Comparison of ENCODE assay signal across 8 cellular contexts in genomic region chr19:27793128-27793643, GRCh38.
DNase-seq lines count a peak whose midpoint lies in the region; ATAC-seq and TF ChIP-seq lines count a peak whose summit lies in the region.

No MANE protein-coding gene starts in this region.

- H3K4me3 ChIP-seq in endodermal cell (ENCODE audit: low read length): peak overlapping the region; percentile 93
- peak overlapping the region; percentile 66 for H3K4me3 ChIP-seq in mucosa of descending colon

- H3K9ac ChIP-seq in endodermal cell (ENCODE audit: extremely low read depth, low read length, poor library complexity, severe bottlenecking): peak overlapping the region; percentile 61

- peak overlapping the region; percentile 78 for H3K27ac ChIP-seq in CD4-positive, alpha-beta T cell (ENCODE audit: low read depth, low read length)
- H3K27ac ChIP-seq in endodermal cell (ENCODE audit: low read depth, low read length): peak overlapping the region; percentile 81

- H3K27me3 Mint-ChIP-seq in CD4-positive, alpha-beta T cell: no peaks in the 10 kb centered on the region
- H3K27me3 Mint-ChIP-seq in activated CD4-positive, alpha-beta T cell treated with anti-CD3 and anti-CD28 coated beads, Interleukin-2, amount 10 ng/mL, durations not matched to agents 24 days and 14 days: no peaks in the 10 kb centered on the region
- H3K27me3 Mint-ChIP-seq in endodermal cell (ENCODE audit: insufficient read depth): no peaks in the 10 kb centered on the region
- no peaks in the 10 kb centered on the region for H3K27me3 Mint-ChIP-seq in stimulated activated naive B cell treated with anti-CD40 and anti-IgM and Interleukin-4, amounts not matched to agents 10 μg/mL and 1 μg/mL and 100 μg/mL, for 72 hours

- H3K9me3 ChIP-seq in CD4-positive, alpha-beta T cell (ENCODE audit: control insufficient read depth, low read length): no peaks in the 10 kb centered on the region
- no peaks in the 10 kb centered on the region for H3K9me3 ChIP-seq in endodermal cell (ENCODE audit: control insufficient read depth, low read length)
- no peaks in the 10 kb centered on the region for H3K9me3 ChIP-seq in mucosa of descending colon

- H3K4me1 ChIP-seq in endodermal cell (ENCODE audit: control insufficient read depth, insufficient read depth, low read length) (no peaks in the 10 kb centered on the region), mucosa of descending colon (ENCODE audit: low read depth) (peaks cover 9% of the 10 kb centered on the region)

- POLR2A ChIA-PET in CD4-positive, alpha-beta T cell (lab: Charles Lee): interaction anchor here (0.8 to 2.3 kb wide), 5 partner anchors 10 to 1923 kb away, joined by 3 to 13 read pairs (median 4); partner anchors contain the start of genes POP4 and UQCRFS1

- intact Hi-C loops in CD4-positive, alpha-beta T cell (cut with DNase I, micrococcal nuclease): loop anchor here (5.0 to 10.0 kb wide), 3 partner anchors 1419 to 1922 kb away; partner anchors contain the start of genes C19orf12 (in 1 of the 2), PLEKHF1 (in 1 of the 2) and UQCRFS1 (in 1 of the 2)
- intact Hi-C loops in activated CD4-positive, alpha-beta T cell treated with anti-CD3 and anti-CD28 coated beads, Interleukin-2, amount 10 ng/mL, durations not matched to agents 24 days and 14 days (cut with micrococcal nuclease): loop anchor here (2.0 to 5.0 kb wide), 2 partner anchors 909 to 1420 kb away; partner anchors contain the start of gene UQCRFS1
- intact Hi-C loops in mucosa of descending colon (cut with DNase I, micrococcal nuclease): no loop called here

- WGBS in endodermal cell (ENCODE audit: insufficient coverage in 1 of 2, insufficient read length in 1 of 2), 2 experiments: 0 to 1% methylated on average over 11 to 20 of the region's 20 CpGs

- H3K27me3 ChIP-seq in CD4-positive, alpha-beta T cell (ENCODE audit: control insufficient read depth, insufficient read depth, low read length): no peaks in the 10 kb centered on the region
- H3K27me3 ChIP-seq in endodermal cell (ENCODE audit: control insufficient read depth, insufficient read depth, low read length, poor library complexity, severe bottlenecking): no peaks in the 10 kb centered on the region

- no peak for TF ChIP-seq CTCF in CD4-positive, alpha-beta T cell (IDR thresholded peaks at IDR 0.05)
- TF ChIP-seq CTCF in endodermal cell (conservative IDR thresholded peaks at IDR 0.05) (no peak), mucosa of descending colon (IDR thresholded peaks at IDR 0.05) (no peak)

- peak overlapping the region; percentile 86 for H3K27ac Mint-ChIP-seq in CD4-positive, alpha-beta T cell
- H3K27ac Mint-ChIP-seq in activated CD4-positive, alpha-beta T cell treated with anti-CD3 and anti-CD28 coated beads, Interleukin-2, amount 10 ng/mL, durations not matched to agents 24 days and 14 days: peak overlapping the region; percentile 94
- H3K27ac Mint-ChIP-seq in endodermal cell: peak overlapping the region; percentile 88
- H3K27ac Mint-ChIP-seq in stimulated activated naive B cell treated with anti-CD40 and anti-IgM and Interleukin-4, amounts not matched to agents 10 μg/mL and 1 μg/mL and 100 μg/mL, for 72 hours: peak overlapping the region; percentile 95

- peak; percentile 59 for ATAC-seq in CD4-positive, alpha-beta T cell (ENCODE audit: poor library complexity)
- ATAC-seq in GM19351 (IDR thresholded peaks at IDR 0.05; ENCODE audit: unreplicated experiment): peak; percentile 68
- ATAC-seq in HG03457 (IDR thresholded peaks at IDR 0.05; ENCODE audit: unreplicated experiment): peak; percentile 56
- ATAC-seq in mucosa of descending colon: peak; percentile 91
- ATAC-seq in stimulated activated naive B cell treated with anti-CD40 and anti-IgM and Interleukin-4, amounts not matched to agents 10 μg/mL and 1 μg/mL and 100 μg/mL, for 72 hours (replicated peaks): peak; percentile 85

- peak in 9 of 10 experiments; percentile 7 to 59 (median 52) for DNase-seq in CD4-positive, alpha-beta T cell
- DNase-seq in NCI-H510A (lab: John Stamatoyannopoulos, UW): peak; percentile 87
- peak; percentile 92 for DNase-seq in activated CD4-positive, alpha-beta T cell treated with anti-CD3 and anti-CD28 coated beads, Interleukin-2, amount 10 ng/mL, durations not matched to agents 24 days and 14 days
- DNase-seq in endodermal cell: peak; percentile 94
- DNase-seq in mucosa of descending colon: peak; percentile 84 to 87 (median 86)
- peak; percentile 78 for DNase-seq in stimulated activated naive B cell treated with anti-CD40 and anti-IgM and Interleukin-4, amounts not matched to agents 10 μg/mL and 1 μg/mL and 100 μg/mL, for 72 hours

- no peaks in the 10 kb centered on the region for H3K9me3 Mint-ChIP-seq in CD4-positive, alpha-beta T cell
- peaks cover under 1% of the 10 kb centered on the region for H3K9me3 Mint-ChIP-seq in activated CD4-positive, alpha-beta T cell treated with anti-CD3 and anti-CD28 coated beads, Interleukin-2, amount 10 ng/mL, durations not matched to agents 24 days and 14 days
- H3K9me3 Mint-ChIP-seq in endodermal cell: peaks cover 4% of the 10 kb centered on the region
- H3K9me3 Mint-ChIP-seq in stimulated activated naive B cell treated with anti-CD40 and anti-IgM and Interleukin-4, amounts not matched to agents 10 μg/mL and 1 μg/mL and 100 μg/mL, for 72 hours: no peaks in the 10 kb centered on the region

- H3K4me3 Mint-ChIP-seq in CD4-positive, alpha-beta T cell: peak overlapping the region; percentile 98
- peak overlapping the region; percentile 92 for H3K4me3 Mint-ChIP-seq in activated CD4-positive, alpha-beta T cell treated with anti-CD3 and anti-CD28 coated beads, Interleukin-2, amount 10 ng/mL, durations not matched to agents 24 days and 14 days
- H3K4me3 Mint-ChIP-seq in endodermal cell: peak overlapping the region; percentile 78
- peak overlapping the region; percentile 88 to 97 for H3K4me3 Mint-ChIP-seq in stimulated activated naive B cell treated with anti-CD40 and anti-IgM and Interleukin-4, amounts not matched to agents 10 μg/mL and 1 μg/mL and 100 μg/mL, for 72 hours

- H3K36me3 Mint-ChIP-seq in CD4-positive, alpha-beta T cell (ENCODE audit: low read depth): peaks cover 28% of the 10 kb centered on the region
- H3K36me3 Mint-ChIP-seq in activated CD4-positive, alpha-beta T cell treated with anti-CD3 and anti-CD28 coated beads, Interleukin-2, amount 10 ng/mL, durations not matched to agents 24 days and 14 days (ENCODE audit: low read depth): peaks cover 27% of the 10 kb centered on the region
- peaks cover 11% of the 10 kb centered on the region for H3K36me3 Mint-ChIP-seq in endodermal cell (ENCODE audit: low read depth)
- H3K36me3 Mint-ChIP-seq in stimulated activated naive B cell treated with anti-CD40 and anti-IgM and Interleukin-4, amounts not matched to agents 10 μg/mL and 1 μg/mL and 100 μg/mL, for 72 hours: peaks cover 19 to 27% of the 10 kb centered on the region in 2 donors

- peaks cover 34% of the 10 kb centered on the region for H3K4me1 Mint-ChIP-seq in CD4-positive, alpha-beta T cell (ENCODE audit: low read depth)
- H3K4me1 Mint-ChIP-seq in activated CD4-positive, alpha-beta T cell treated with anti-CD3 and anti-CD28 coated beads, Interleukin-2, amount 10 ng/mL, durations not matched to agents 24 days and 14 days: peaks cover 20% of the 10 kb centered on the region
- peaks cover 5% of the 10 kb centered on the region for H3K4me1 Mint-ChIP-seq in endodermal cell
- peaks cover 7 to 40% of the 10 kb centered on the region in 2 donors for H3K4me1 Mint-ChIP-seq in stimulated activated naive B cell treated with anti-CD40 and anti-IgM and Interleukin-4, amounts not matched to agents 10 μg/mL and 1 μg/mL and 100 μg/mL, for 72 hours

- CTCF ChIA-PET in CD4-positive, alpha-beta T cell (lab: Charles Lee): no interaction called here

- H3K36me3 ChIP-seq in endodermal cell (ENCODE audit: control insufficient read depth, insufficient read depth, low read length): no peaks in the 10 kb centered on the region
- H3K36me3 ChIP-seq in mucosa of descending colon (ENCODE audit: low read depth): no peaks in the 10 kb centered on the region

Comparison
In these comparisons a context has a peak if more than half of its experiments do, and no peak if none do; other contexts are left out.
1. Peak in every context shown above with its lines: DNase-seq, ATAC-seq, H3K4me3 ChIP-seq and H3K27ac ChIP-seq.
2. intact Hi-C loops: an anchor here in CD4-positive, alpha-beta T cell (5.0 to 10.0 kb wide) and activated CD4-positive, alpha-beta T cell treated with anti-CD3 and anti-CD28 coated beads, Interleukin-2, amount 10 ng/mL, durations not matched to agents 24 days and 14 days (2.0 to 5.0 kb wide); none called in mucosa of descending colon.